15 cellular contexts compared by ENCODE assay signal in genomic region chr17:923633-924032, GRCh38. TPM values are rescaled to one million over a fixed set of nuclear protein-coding genes. Genes with fewer than 3 reads are reported as not detected.
DNase-seq lines count a peak whose midpoint lies in the region; ATAC-seq and TF ChIP-seq lines count a peak whose summit lies in the region.
"Had no signal": no experiment of that assay in that cellular context is flagged by ENCODE, and none has a peak within 500 bp of the region (broad histone marks: within the 10 kb centered on the region; RNA-seq: fewer than 3 reads in every experiment).

No MANE protein-coding gene starts in this region.

- H3K36me3 ChIP-seq in Panc1 (ENCODE audit: control insufficient read depth, insufficient read depth, low read length) (no peaks in the 10 kb centered on the region), iPS-18a (ENCODE audit: control insufficient read depth, low read depth, low read length) (no peaks in the 10 kb centered on the region), psoas muscle (ENCODE audit: insufficient read depth in 1 of 2, low read depth in 1 of 2) (no peaks in the 10 kb centered on the region), prostate gland (no peaks in the 10 kb centered on the region)
- H3K36me3 ChIP-seq: BE2C, HAP-1 had no signal

- POLR2A ChIA-PET in Panc1 (lab: Charles Lee) (no interaction called here), WTC11 (lab: Charles Lee) (no interaction called here)

- intact Hi-C loops in Panc1 (cut with micrococcal nuclease; ENCODE audit: unreplicated experiment), result no loop called here
- intact Hi-C loops in psoas muscle (cut with DNase I), result no loop called here
- intact Hi-C loops in Right ventricle myocardium inferior (cut with DNase I), result no loop called here
- intact Hi-C loops in prostate gland (cut with DNase I), result no loop called here

- in situ Hi-C loops in Panc1 (cut with HindIII; ENCODE audit: low pct_unique_long_range_greater_than_20kb, low sequenced_read_pairs), result no loop called here

- H3K4me3 Mint-ChIP-seq in WTC11, result no peak overlapping the region
- H3K4me3 Mint-ChIP-seq: CD4-positive, alpha-beta memory T cell had no signal

- H3K9me3 ChIP-seq in Panc1 (ENCODE audit: control insufficient read depth, insufficient read depth, low read depth, low read length) (no peaks in the 10 kb centered on the region), iPS-18a (ENCODE audit: control insufficient read depth, low read depth, low read length) (no peaks in the 10 kb centered on the region), psoas muscle (no peaks in the 10 kb centered on the region), prostate gland (no peaks in the 10 kb centered on the region)
- H3K9me3 ChIP-seq: A549, BE2C, HAP-1 had no signal

- no peaks in the 10 kb centered on the region for H3K27me3 Mint-ChIP-seq in WTC11 (ENCODE audit: low read depth)

- CTCF ChIA-PET in Panc1 (lab: Charles Lee) (no interaction called here), WTC11 (lab: Charles Lee) (interaction anchor here (1.0 kb wide), 1 partner anchor 44 kb away, joined by 3 read pairs; no protein-coding TSS in a partner anchor)

- BruUV-seq in Panc1 (replicated peaks; lab: Mats Ljungman, UMichigan), result TSS peak; percentile 40

- peaks cover 67% of the 10 kb centered on the region for H3K4me1 Mint-ChIP-seq in WTC11
- H3K4me1 Mint-ChIP-seq: CD4-positive, alpha-beta memory T cell had no signal

- H3K27ac Mint-ChIP-seq in WTC11, result peak overlapping the region; percentile 77; the same call in 1 of the 2 replicates

- DNase-seq in Panc1 (ENCODE audit: low read depth, low spot score), result no peak
- no peak for DNase-seq in WTC11 (ENCODE audit: low spot score)
- DNase-seq in psoas muscle, result no peak
- DNase-seq in DMS114 treated with DMSO at 0.1 percent for 48 hours (lab: John Stamatoyannopoulos, UW; ENCODE audit: unreplicated experiment), result no peak
- no peak for DNase-seq in Right ventricle myocardium inferior (ENCODE audit: missing footprints)
- no peak for DNase-seq in prostate gland (ENCODE audit: low spot score)
- DNase-seq: BE2C; CD4-positive, alpha-beta memory T cell; DND-41; GDM1; GOT3 had no signal

- WGBS in psoas muscle, 3 donors, result 88 to 96% (median 90%) methylated on average over 9 of the region's 9 CpGs
- 82% methylated on average over 9 of the region's 9 CpGs for WGBS in prostate gland

- no peak overlapping the region for H3K4me3 ChIP-seq in Panc1 (ENCODE audit: low read depth in 2 of 2, low read length in 2 of 2)
- H3K4me3 ChIP-seq in iPS-18a (ENCODE audit: low read length), result no peak overlapping the region
- H3K4me3 ChIP-seq in psoas muscle, result no peak overlapping the region
- no peak overlapping the region for H3K4me3 ChIP-seq in prostate gland
- H3K4me3 ChIP-seq: A549, HAP-1 had no signal

- peaks cover 53% of the 10 kb centered on the region for H3K4me1 ChIP-seq in Panc1 (ENCODE audit: control insufficient read depth, insufficient read depth, low read length)
- H3K4me1 ChIP-seq in iPS-18a (ENCODE audit: control insufficient read depth, low read depth, low read length), result peaks cover 16% of the 10 kb centered on the region
- H3K4me1 ChIP-seq in psoas muscle, result peaks cover 11% of the 10 kb centered on the region
- H3K4me1 ChIP-seq in prostate gland (replicated peaks), result peaks cover 10% of the 10 kb centered on the region
- H3K4me1 ChIP-seq: BE2C had no signal

- H3K27me3 ChIP-seq in Panc1 (ENCODE audit: control insufficient read depth, insufficient read depth, low read length), result no peaks in the 10 kb centered on the region
- H3K27me3 ChIP-seq in iPS-18a (ENCODE audit: control insufficient read depth, insufficient read depth, low read length), result no peaks in the 10 kb centered on the region
- no peaks in the 10 kb centered on the region for H3K27me3 ChIP-seq in psoas muscle (ENCODE audit: insufficient read depth in 3 of 3, low read length in 2 of 3)
- no peaks in the 10 kb centered on the region for H3K27me3 ChIP-seq in prostate gland (replicated peaks; ENCODE audit: insufficient read depth)

- no peak for TF ChIP-seq POLR2A in prostate gland (IDR thresholded peaks at IDR 0.05)

- H3K36me3 Mint-ChIP-seq in WTC11, result peaks cover 4% of the 10 kb centered on the region; the same call in 1 of the 2 replicates
- H3K36me3 Mint-ChIP-seq: CD4-positive, alpha-beta memory T cell had no signal

- no peaks in the 10 kb centered on the region for H3K9me3 Mint-ChIP-seq in WTC11
- H3K9me3 Mint-ChIP-seq: CD4-positive, alpha-beta memory T cell had no signal

- no peak for ATAC-seq in Panc1
- no peak for ATAC-seq in WTC11
- no peak for ATAC-seq in psoas muscle
- no peak for ATAC-seq in Right ventricle myocardium inferior
- ATAC-seq: A549 had no signal

- peak overlapping the region; percentile 44; the same call in 1 of the 2 replicates for H3K27ac ChIP-seq in Panc1 (ENCODE audit: low read length)
- peak overlapping the region; percentile 39 for H3K27ac ChIP-seq in iPS-18a (ENCODE audit: low read length)
- no peak overlapping the region for H3K27ac ChIP-seq in psoas muscle
- no peak overlapping the region for H3K27ac ChIP-seq in prostate gland
- H3K27ac ChIP-seq: A549, HL-60 had no signal

- H3K9ac ChIP-seq in iPS-18a (ENCODE audit: low read length), result no peak overlapping the region

- TF ChIP-seq CTCF in Panc1 (IDR thresholded peaks at IDR 0.05) (no peak), WTC11 (IDR thresholded peaks at IDR 0.05) (no peak), psoas muscle (IDR thresholded peaks at IDR 0.05) (no peak), prostate gland (IDR thresholded peaks at IDR 0.05) (no peak)

TF ChIP-seq in WTC11, 78 proteins besides CTCF, POLR2A, EP300 and RAD21:
- TF ChIP-seq ZNF138 (CRISPR knock-in tag; conservative IDR thresholded peaks at IDR 0.05) (no peak), JUN (CRISPR knock-in tag; IDR thresholded peaks at IDR 0.05) (no peak), RELA (CRISPR knock-in tag; IDR thresholded peaks at IDR 0.05; ENCODE audit: borderline replicate concordance) (no peak)

RNA-seq across cellular contexts. Expression of gene NXN, which starts 55.9 kb away (rescaled TPM):
- total RNA-seq in Panc1 (2021; ENCODE audit: unreplicated experiment), result 126 TPM
- 134 TPM for polyA plus RNA-seq in Panc1 (2012; ENCODE audit: insufficient read length)
- total RNA-seq in WTC11 (2021), result 96.8 to 100 TPM (median 98.7 TPM) in 3 replicates
- 10 to 100 TPM; 72.8 to 79.4 (median 74.1) TPM for total RNA-seq in psoas muscle
- 10 to 100 TPM; 33.4 to 92.5 (median 52.2) TPM for polyA plus RNA-seq in psoas muscle
- 18.5 TPM for total RNA-seq in Right ventricle myocardium inferior
- 10 to 100 TPM; 56.2 to 56.7 TPM for total RNA-seq in prostate gland

Comparison
In these comparisons a context has a peak if more than half of its experiments do, and no peak if none do; other contexts are left out.
1. H3K27ac ChIP-seq: peak in Panc1 (single experiment) and iPS-18a (single experiment); none in psoas muscle (single experiment) and prostate gland (0 of 2).